27 cellular contexts compared by ENCODE assay signal in the genomic region with DNA sequence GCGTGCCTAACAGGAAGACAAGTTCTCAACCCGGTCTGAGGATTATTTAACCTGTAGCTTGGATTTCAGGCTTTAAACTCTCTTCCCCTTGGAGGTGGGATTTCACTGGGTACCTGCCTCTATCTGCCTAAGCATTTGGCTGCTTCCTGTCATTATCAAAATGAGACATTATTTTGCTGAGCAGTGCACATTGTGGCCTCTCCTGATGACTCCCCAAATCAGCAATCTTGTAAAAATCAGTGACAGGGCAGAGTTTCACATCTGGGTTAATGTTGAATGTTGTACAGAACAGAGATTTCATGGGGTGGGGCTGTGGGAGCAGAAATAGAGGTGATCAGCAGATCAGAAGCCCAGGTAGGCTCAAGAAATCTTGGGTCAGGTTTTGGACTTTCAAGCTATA.
"Had no signal": no experiment of that assay in that cellular context is flagged by ENCODE, and none has a peak within 500 bp of the region (broad histone marks: within the 10 kb centered on the region; RNA-seq: fewer than 3 reads in every experiment).

No MANE protein-coding gene starts in this region.

- H3K4me3 ChIP-seq: colonic mucosa, esophagus squamous epithelium, gastrocnemius medialis, heart right ventricle, left lung, lower lobe of right lung, mucosa of descending colon had no signal

- H3K4me1 Mint-ChIP-seq: endodermal cell, mesothelial cell of epicardium, naive B cell had no signal

- H3K9me3 ChIP-seq: colonic mucosa, esophagus squamous epithelium, gastrocnemius medialis, lower lobe of right lung, mucosa of descending colon had no signal

- H3K27me3 Mint-ChIP-seq: dendritic cell treated with granulocyte-macrophage colony-stimulating factor and Interleukin-4, amounts not matched to agents 40 ng/mL and 50 ng/mL, for 4 days; effector memory CD8-positive, alpha-beta T cell; naive B cell had no signal

- H3K4me3 Mint-ChIP-seq: dendritic cell treated with granulocyte-macrophage colony-stimulating factor and Interleukin-4, amounts not matched to agents 40 ng/mL and 50 ng/mL, for 4 days; effector memory CD8-positive, alpha-beta T cell; endodermal cell; mesothelial cell of epicardium; naive B cell had no signal

- H3K27ac Mint-ChIP-seq: dendritic cell treated with granulocyte-macrophage colony-stimulating factor and Interleukin-4, amounts not matched to agents 40 ng/mL and 50 ng/mL, for 4 days; effector memory CD8-positive, alpha-beta T cell; endodermal cell; mesothelial cell of epicardium; naive B cell had no signal

- H3K36me3 ChIP-seq: colonic mucosa, esophagus squamous epithelium, gastrocnemius medialis, heart right ventricle, left lung, lower lobe of right lung had no signal

- H3K27me3 ChIP-seq: colonic mucosa, esophagus squamous epithelium, gastrocnemius medialis, heart right ventricle, left lung had no signal

- DNase-seq: colonic mucosa; cortex of kidney; effector CD8-positive, alpha-beta T cell; effector memory CD8-positive, alpha-beta T cell; endodermal cell; erythroblast; esophagus squamous epithelium; foreskin fibroblast; foreskin melanocyte; gastrocnemius medialis; head of caudate nucleus; heart right ventricle; hippocampal formation; left cardiac atrium; left ventricle myocardium superior; lower lobe of right lung; mesenchymal stem cell; mucosa of descending colon; naive B cell had no signal

- FAIRE-seq: endometrium, islet of Langerhans, keratinocyte had no signal

- ATAC-seq: effector memory CD8-positive, alpha-beta T cell; esophagus mucosa; gastrocnemius medialis; heart right ventricle; left cardiac atrium; left lung; left ventricle myocardium superior; mucosa of descending colon had no signal

- H3K4me1 ChIP-seq: colonic mucosa, esophagus squamous epithelium, gastrocnemius medialis, heart right ventricle, left lung, lower lobe of right lung had no signal

- H3K27ac ChIP-seq: colonic mucosa, epithelial cell of prostate, esophagus squamous epithelium, gastrocnemius medialis, heart right ventricle, left lung, lower lobe of right lung had no signal

- H3K36me3 Mint-ChIP-seq: mesothelial cell of epicardium, naive B cell had no signal
